Comparison of ENCODE assay signal across 19 cellular contexts in the genomic region with DNA sequence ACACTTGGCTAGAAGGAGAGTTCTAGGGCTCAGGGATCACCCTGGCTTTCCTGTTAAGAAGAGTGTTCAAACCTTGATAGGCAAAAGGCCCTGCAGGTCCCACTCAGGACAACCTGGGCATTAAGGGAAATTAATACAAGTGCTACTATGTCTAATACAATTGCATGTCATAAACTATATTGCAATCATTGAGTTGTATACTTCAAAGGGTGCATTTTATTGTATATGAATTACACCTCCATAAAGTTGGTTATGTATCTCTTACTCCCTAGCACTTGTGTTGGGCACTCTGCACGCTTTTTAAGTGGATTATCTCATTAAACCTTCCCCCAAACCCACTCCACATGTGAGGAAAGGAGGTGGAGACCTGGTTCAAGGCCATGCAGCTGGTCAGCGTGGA.
"Had no signal": no experiment of that assay in that cellular context is flagged by ENCODE, and none has a peak within 500 bp of the region (broad histone marks: within the 10 kb centered on the region; RNA-seq: fewer than 3 reads in every experiment).

No MANE protein-coding gene starts in this region.

- H3K4me1 ChIP-seq: upper lobe of right lung had no signal

- H3K9me3 ChIP-seq: ovary, tibial artery, upper lobe of right lung had no signal

- H3K4me3 Mint-ChIP-seq: naive thymus-derived CD8-positive, alpha-beta T cell; stimulated activated effector memory CD8-positive, alpha-beta T cell treated with anti-CD3 and anti-CD28 coated beads, Interleukin-12 subunit alpha, Interleukin-12 subunit beta, amount 100 ng/mL, for 72 hours; stimulated activated naive CD8-positive, alpha-beta T cell treated with anti-CD3 and anti-CD28 coated beads, Interleukin-15, Interleukin-2, amounts not matched to agents 100 ng/mL and 50 ng/mL, for 24 hours had no signal

- H3K27me3 ChIP-seq: dorsolateral prefrontal cortex, ovary, tibial artery, upper lobe of right lung had no signal

- DNase-seq: cortex of kidney; dorsolateral prefrontal cortex; effector CD8-positive, alpha-beta T cell; foreskin melanocyte; head of caudate nucleus; hippocampal formation; kidney glomerular epithelial cell; mammary epithelial cell; naive thymus-derived CD8-positive, alpha-beta T cell; nucleus accumbens; ovary; stimulated activated CD4-positive, alpha-beta T cell treated with anti-CD3 and anti-CD28 coated beads, Interleukin-4, amount 100 ng/mL, for 1 hour; stimulated activated CD8-positive, alpha-beta memory T cell treated with anti-CD3 and anti-CD28 coated beads, Interleukin-4, amount 100 ng/mL, for 48 hours; tibial artery; upper lobe of right lung had no signal

- H3K27ac Mint-ChIP-seq: naive thymus-derived CD8-positive, alpha-beta T cell; stimulated activated effector memory CD8-positive, alpha-beta T cell treated with anti-CD3 and anti-CD28 coated beads, Interleukin-12 subunit alpha, Interleukin-12 subunit beta, amount 100 ng/mL, for 72 hours; stimulated activated naive CD8-positive, alpha-beta T cell treated with anti-CD3 and anti-CD28 coated beads, Interleukin-15, Interleukin-2, amounts not matched to agents 100 ng/mL and 50 ng/mL, for 24 hours had no signal

- H3K9me3 Mint-ChIP-seq: naive thymus-derived CD8-positive, alpha-beta T cell; stimulated activated effector memory CD8-positive, alpha-beta T cell treated with anti-CD3 and anti-CD28 coated beads, Interleukin-12 subunit alpha, Interleukin-12 subunit beta, amount 100 ng/mL, for 72 hours; stimulated activated naive CD8-positive, alpha-beta T cell treated with anti-CD3 and anti-CD28 coated beads, Interleukin-15, Interleukin-2, amounts not matched to agents 100 ng/mL and 50 ng/mL, for 24 hours had no signal

- ATAC-seq: left lobe of liver; naive thymus-derived CD8-positive, alpha-beta T cell; right cardiac atrium; stimulated activated effector memory CD8-positive, alpha-beta T cell treated with anti-CD3 and anti-CD28 coated beads, Interleukin-12 subunit alpha, Interleukin-12 subunit beta, amount 100 ng/mL, for 72 hours; upper lobe of right lung had no signal

- H3K27me3 Mint-ChIP-seq: stimulated activated naive CD8-positive, alpha-beta T cell treated with anti-CD3 and anti-CD28 coated beads, Interleukin-15, Interleukin-2, amounts not matched to agents 100 ng/mL and 50 ng/mL, for 24 hours had no signal

- H3K4me1 Mint-ChIP-seq: naive thymus-derived CD8-positive, alpha-beta T cell; stimulated activated effector memory CD8-positive, alpha-beta T cell treated with anti-CD3 and anti-CD28 coated beads, Interleukin-12 subunit alpha, Interleukin-12 subunit beta, amount 100 ng/mL, for 72 hours had no signal

- H3K4me3 ChIP-seq: dorsolateral prefrontal cortex, ovary, tibial artery, upper lobe of right lung had no signal

- H3K36me3 ChIP-seq: ovary, tibial artery, upper lobe of right lung had no signal

- H3K27ac ChIP-seq: dorsolateral prefrontal cortex, ovary, tibial artery, upper lobe of right lung had no signal

- H3K36me3 Mint-ChIP-seq: naive thymus-derived CD8-positive, alpha-beta T cell; stimulated activated effector memory CD8-positive, alpha-beta T cell treated with anti-CD3 and anti-CD28 coated beads, Interleukin-12 subunit alpha, Interleukin-12 subunit beta, amount 100 ng/mL, for 72 hours had no signal
